Comparison of ENCODE assay signal across 8 cellular contexts in genomic region chr14:34043627-34044372, GRCh38.
A peak's percentile ranks its signal among the peaks of the same experiment; 100 is the strongest.
DNase-seq lines count a peak whose midpoint lies in the region; ATAC-seq and TF ChIP-seq lines count a peak whose summit lies in the region.

No MANE protein-coding gene starts in this region.

- H3K27ac Mint-ChIP-seq in activated naive CD4-positive, alpha-beta T cell treated with anti-CD3 and anti-CD28 coated beads, Interleukin-2, amount 50 U/mL, for 72 hours, result peak overlapping the region; percentile 89

- TF ChIP-seq CTCF in GM13976 (IDR thresholded peaks at IDR 0.05; ENCODE audit: borderline replicate concordance, control extremely low read depth, extremely low read depth, insufficient read depth, missing control alignments), result no peak

- H3K9me3 Mint-ChIP-seq in activated naive CD4-positive, alpha-beta T cell treated with anti-CD3 and anti-CD28 coated beads, Interleukin-2, amount 50 U/mL, for 72 hours, result peaks cover 5 to 8% of the 10 kb centered on the region in 2 donors

- DNase-seq in GM13976 (ENCODE audit: low spot score) (peak; percentile 64), OCI-M1 (lab: John Stamatoyannopoulos, UW) (peak; percentile 7), DMS 273 treated with DMSO at 0.1 percent for 48 hours (lab: John Stamatoyannopoulos, UW) (no peak), HUDEP-2 (lab: John Stamatoyannopoulos, UW; ENCODE audit: unreplicated experiment in 76 of 76) (no peak), cardiac septum (ENCODE audit: low spot score) (no peak)
- DNase-seq in activated naive CD4-positive, alpha-beta T cell treated with anti-CD3 and anti-CD28 coated beads, Interleukin-2, amount 50 U/mL, for 72 hours (ENCODE audit: low spot score in 2 of 2), result peak; percentile 84 to 89
- peak; percentile 63 to 67 for DNase-seq in stimulated activated CD4-positive, alpha-beta T cell treated with anti-CD3 and anti-CD28 coated beads, Interleukin-15, amount 100 ng/mL, for 48 hours (ENCODE audit: low read depth in 2 of 2)

- intact Hi-C loops in cardiac septum (cut with DNase I), result no loop called here

- H3K36me3 Mint-ChIP-seq in activated naive CD4-positive, alpha-beta T cell treated with anti-CD3 and anti-CD28 coated beads, Interleukin-2, amount 50 U/mL, for 72 hours, result peaks cover 5 to 6% of the 10 kb centered on the region in 2 donors

- in situ Hi-C loops in GM13976 (cut with MboI; ENCODE audit: low sequenced_read_pairs, unreplicated experiment), result no loop called here

- peak; percentile 84 for ATAC-seq in HG02571 (IDR thresholded peaks at IDR 0.05; ENCODE audit: unreplicated experiment)
- ATAC-seq in activated naive CD4-positive, alpha-beta T cell treated with anti-CD3 and anti-CD28 coated beads, Interleukin-2, amount 50 U/mL, for 72 hours, result peak; percentile 95 to 98

Comparison
In these comparisons a context has a peak if more than half of its experiments do, and no peak if none do; other contexts are left out.
1. DNase-seq: peak in GM13976 (single experiment), OCI-M1 (single experiment), activated naive CD4-positive, alpha-beta T cell treated with anti-CD3 and anti-CD28 coated beads, Interleukin-2, amount 50 U/mL, for 72 hours (2 of 2) and stimulated activated CD4-positive, alpha-beta T cell treated with anti-CD3 and anti-CD28 coated beads, Interleukin-15, amount 100 ng/mL, for 48 hours (2 of 2); none in DMS 273 treated with DMSO at 0.1 percent for 48 hours (single experiment), HUDEP-2 (0 of 76) and cardiac septum (single experiment).